8 cellular contexts compared by ENCODE assay signal in genomic region chr2:209334188-209335017, GRCh38.
DNase-seq lines count a peak whose midpoint lies in the region; ATAC-seq and TF ChIP-seq lines count a peak whose summit lies in the region.

No MANE protein-coding gene starts in this region.

- peak; percentile 87 for ATAC-seq in GM19372 (IDR thresholded peaks at IDR 0.05; ENCODE audit: low read depth, unreplicated experiment)
- peak; percentile 93 for ATAC-seq in HG03342 (IDR thresholded peaks at IDR 0.05; ENCODE audit: unreplicated experiment)
- ATAC-seq in HG02870 (IDR thresholded peaks at IDR 0.05; ENCODE audit: unreplicated experiment), result no peak

- peak; percentile 45 for DNase-seq in DMS114 treated with DMSO at 0.1 percent for 48 hours (lab: John Stamatoyannopoulos, UW; ENCODE audit: unreplicated experiment)
- peak; percentile 78 for DNase-seq in NCI-H2196 (lab: John Stamatoyannopoulos, UW; ENCODE audit: unreplicated experiment)
- DNase-seq in fibroblast of mammary gland (ENCODE audit: low read depth), result peak; percentile 60
- peak in 47 of 56 donors; percentile 1 to 83 (median 20) for DNase-seq in nucleus accumbens (lab: John Stamatoyannopoulos, UW)

- H3K4me3 ChIP-seq in WI38 (ENCODE audit: low read depth, low read length) (no peak overlapping the region), fibroblast of mammary gland (ENCODE audit: control insufficient read depth, low read depth, low read length) (no peak overlapping the region)

- 0 out of 2 replicates have a peak, but pooled peaks have one; percentile 23 for TF ChIP-seq CTCF in WI38 (IDR thresholded peaks at IDR 0.05; ENCODE audit: low read depth, low read length)
- peak; percentile 92 for TF ChIP-seq CTCF in fibroblast of mammary gland (conservative IDR thresholded peaks at IDR 0.05; ENCODE audit: control insufficient read depth, insufficient read depth, low read depth, low read length)

Comparison
In these comparisons a context has a peak if more than half of its experiments do, and no peak if none do; other contexts are left out.
1. DNase-seq: peak in every context shown above with its lines; median percentile 78 in NCI-H2196; 60 in fibroblast of mammary gland; 45 in DMS114 treated with DMSO at 0.1 percent for 48 hours; 20 in nucleus accumbens.